In genomic region chr2:120576509-120577474, GRCh38 we compare ENCODE assay signal across 11 cellular contexts.
DNase-seq lines count a peak whose midpoint lies in the region; ATAC-seq and TF ChIP-seq lines count a peak whose summit lies in the region.
"Had no signal": no experiment of that assay in that cellular context is flagged by ENCODE, and none has a peak within 500 bp of the region (broad histone marks: within the 10 kb centered on the region; RNA-seq: fewer than 3 reads in every experiment).

No MANE protein-coding gene starts in this region.

- peaks cover 0 to 2% (median 0%) of the 10 kb centered on the region in 9 donors for H3K9me3 Mint-ChIP-seq in naive thymus-derived CD8-positive, alpha-beta T cell
- H3K9me3 Mint-ChIP-seq: stimulated activated naive CD8-positive, alpha-beta T cell treated with anti-CD3 and anti-CD28 coated beads, Interleukin-15, Interleukin-2, amounts not matched to agents 100 ng/mL and 50 ng/mL, for 24 hours had no signal

- peaks cover 0 to 15% (median 7%) of the 10 kb centered on the region in 3 donors for H3K4me1 ChIP-seq in gastroesophageal sphincter

- H3K27me3 Mint-ChIP-seq in naive thymus-derived CD8-positive, alpha-beta T cell: peaks cover 11 to 57% (median 26%) of the 10 kb centered on the region in 5 donors

- H3K4me3 Mint-ChIP-seq in naive thymus-derived CD8-positive, alpha-beta T cell: no peak overlapping the region
- H3K4me3 Mint-ChIP-seq: activated CD8-positive, alpha-beta T cell treated with anti-CD3 and anti-CD28 coated beads, Interleukin-2, amount 10 ng/mL, durations not matched to agents 7 days and 5 days; stimulated activated naive CD8-positive, alpha-beta T cell treated with anti-CD3 and anti-CD28 coated beads, Interleukin-15, Interleukin-2, amounts not matched to agents 100 ng/mL and 50 ng/mL, for 24 hours had no signal

- peaks cover 0 to 2% (median 0%) of the 10 kb centered on the region in 3 donors for H3K36me3 Mint-ChIP-seq in naive thymus-derived CD8-positive, alpha-beta T cell

- ATAC-seq in gastroesophageal sphincter (peak; percentile 64), sciatic nerve (peak; percentile 75), GM19328 (IDR thresholded peaks at IDR 0.05; ENCODE audit: unreplicated experiment) (no peak)
- no peak for ATAC-seq in naive thymus-derived CD8-positive, alpha-beta T cell
- ATAC-seq: activated CD8-positive, alpha-beta T cell treated with anti-CD3 and anti-CD28 coated beads, Interleukin-2, amount 10 ng/mL, durations not matched to agents 7 days and 5 days had no signal

- DNase-seq in DMS53 (lab: John Stamatoyannopoulos, UW): peak; percentile 82
- DNase-seq in sciatic nerve (ENCODE audit: low spot score): peak; percentile 68
- no peak for DNase-seq in SKM-1 (lab: John Stamatoyannopoulos, UW; ENCODE audit: unreplicated experiment)
- no peak for DNase-seq in GF-D8 (lab: John Stamatoyannopoulos, UW)
- DNase-seq in naive thymus-derived CD8-positive, alpha-beta T cell: no peak
- DNase-seq: activated CD8-positive, alpha-beta T cell treated with anti-CD3 and anti-CD28 coated beads, Interleukin-2, amount 10 ng/mL, durations not matched to agents 7 days and 5 days; DND-41 had no signal

- peaks cover 0 to 4% (median 1%) of the 10 kb centered on the region in 4 donors for H3K4me1 Mint-ChIP-seq in naive thymus-derived CD8-positive, alpha-beta T cell

- no peaks in the 10 kb centered on the region for H3K9me3 ChIP-seq in gastroesophageal sphincter

- intact Hi-C loops in sciatic nerve (cut with DNase I): no loop called here

- no peak for TF ChIP-seq CTCF in VCaP (conservative IDR thresholded peaks at IDR 0.05)
- TF ChIP-seq CTCF in gastroesophageal sphincter (IDR thresholded peaks at IDR 0.05): no peak

- H3K27me3 ChIP-seq in gastroesophageal sphincter: peaks cover 10% of the 10 kb centered on the region

- no peak overlapping the region for H3K27ac Mint-ChIP-seq in naive thymus-derived CD8-positive, alpha-beta T cell
- H3K27ac Mint-ChIP-seq: activated CD8-positive, alpha-beta T cell treated with anti-CD3 and anti-CD28 coated beads, Interleukin-2, amount 10 ng/mL, durations not matched to agents 7 days and 5 days; stimulated activated naive CD8-positive, alpha-beta T cell treated with anti-CD3 and anti-CD28 coated beads, Interleukin-15, Interleukin-2, amounts not matched to agents 100 ng/mL and 50 ng/mL, for 24 hours had no signal

- POLR2A ChIA-PET in naive thymus-derived CD8-positive, alpha-beta T cell (lab: Charles Lee): no interaction called here

- TF ChIP-seq POLR2A in gastroesophageal sphincter (IDR thresholded peaks at IDR 0.05): no peak

- no peak for TF ChIP-seq EP300 in gastroesophageal sphincter (IDR thresholded peaks at IDR 0.05)

- WGBS in gastroesophageal sphincter (ENCODE audit: low coverage in 1 of 2), 2 donors: 50% methylated on average over 2 of the region's 51 CpGs; no CpG with 5 or more reads in 1 of the 2 donors

- H3K36me3 ChIP-seq in gastroesophageal sphincter: no peaks in the 10 kb centered on the region

- H3K27ac ChIP-seq in VCaP (peak overlapping the region; percentile 31; the same call in 1 of the 2 replicates), gastroesophageal sphincter (peak overlapping the region in 2 of 4 donors; percentile 19 to 47)

- peak overlapping the region in 1 of 2 donors; percentile 43 for H3K4me3 ChIP-seq in gastroesophageal sphincter

Comparison
In these comparisons a context has a peak if more than half of its experiments do, and no peak if none do; other contexts are left out.
1. DNase-seq: peak in DMS53 (single experiment) and sciatic nerve (single experiment); none in SKM-1 (single experiment), GF-D8 (single experiment) and naive thymus-derived CD8-positive, alpha-beta T cell (0 of 10).
2. ATAC-seq: peak in gastroesophageal sphincter (single experiment) and sciatic nerve (single experiment); none in GM19328 (single experiment) and naive thymus-derived CD8-positive, alpha-beta T cell (0 of 2).